27 cellular contexts compared by ENCODE assay signal in genomic region chr3:127264292-127264691, GRCh38. TPM values are rescaled to one million over a fixed set of nuclear protein-coding genes. Genes with fewer than 3 reads are reported as not detected.
DNase-seq lines count a peak whose midpoint lies in the region; ATAC-seq and TF ChIP-seq lines count a peak whose summit lies in the region.
"Had no signal": no experiment of that assay in that cellular context is flagged by ENCODE, and none has a peak within 500 bp of the region (broad histone marks: within the 10 kb centered on the region; RNA-seq: fewer than 3 reads in every experiment).

No MANE protein-coding gene starts in this region.

- no peaks in the 10 kb centered on the region for H3K4me1 ChIP-seq in GM23338 (ENCODE audit: insufficient read depth)
- H3K4me1 ChIP-seq: HAP-1, Peyer's patch, thyroid gland had no signal

- no peak overlapping the region for H3K27ac ChIP-seq in GM23338 (ENCODE audit: low read depth)
- H3K27ac ChIP-seq: Peyer's patch, spleen, thyroid gland had no signal

- no peaks in the 10 kb centered on the region for H3K79me2 ChIP-seq in GM23338 (replicated peaks; ENCODE audit: insufficient read depth)

- no peaks in the 10 kb centered on the region for H3K36me3 Mint-ChIP-seq in GM23338 (ENCODE audit: low read depth)

- no peaks in the 10 kb centered on the region for H3K36me3 ChIP-seq in GM23338 (ENCODE audit: insufficient read depth)
- H3K36me3 ChIP-seq: HAP-1, Peyer's patch, spleen, thyroid gland had no signal

- no peak overlapping the region for H3K4me3 ChIP-seq in GM23338
- H3K4me3 ChIP-seq: HAP-1, lung, Peyer's patch, spleen, thyroid gland had no signal

- H3K4me3 Mint-ChIP-seq in GM23338, result no peak overlapping the region
- H3K4me3 Mint-ChIP-seq: IgD-negative memory B cell had no signal

- H3F3A ChIP-seq in GM23338 (replicated peaks; ENCODE audit: low read depth), result no peaks in the 10 kb centered on the region

- H3K27ac Mint-ChIP-seq in GM23338, result no peak overlapping the region
- H3K27ac Mint-ChIP-seq: IgD-negative memory B cell had no signal

- H3K27me3 ChIP-seq in GM23338 (ENCODE audit: insufficient read depth), result no peaks in the 10 kb centered on the region
- H3K27me3 ChIP-seq: Peyer's patch, thyroid gland had no signal

- no peaks in the 10 kb centered on the region for H3K9me2 ChIP-seq in GM23338 (ENCODE audit: insufficient read depth)

- ATAC-seq in GM23338 (peak; percentile 43; the same call in 2 of the 3 replicates), SK-N-SH treated with all-trans-retinoic acid at 6 μM for 48 hours (peak; percentile 85), HG02852 (IDR thresholded peaks at IDR 0.05; ENCODE audit: unreplicated experiment) (no peak)

- no peak for TF ChIP-seq CTCF in GM23338 (conservative IDR thresholded peaks at IDR 0.05; ENCODE audit: low read depth in 2 of 2)

- H3K4me1 Mint-ChIP-seq in GM23338, result no peaks in the 10 kb centered on the region

- H4K20me1 ChIP-seq in GM23338 (replicated peaks; ENCODE audit: insufficient read depth), result no peaks in the 10 kb centered on the region

- peaks cover 13% of the 10 kb centered on the region for H3K9me3 Mint-ChIP-seq in GM23338

- H3K4me2 ChIP-seq in GM23338, result no peak overlapping the region

- peaks cover 2% of the 10 kb centered on the region for H3K27me3 Mint-ChIP-seq in GM23338 (ENCODE audit: insufficient read depth, low read depth, poor library complexity)
- H3K27me3 Mint-ChIP-seq: IgD-negative memory B cell had no signal

- H2AFZ ChIP-seq in GM23338, result no peak overlapping the region

- DNase-seq in AG20443 (ENCODE audit: low spot score) (peak; percentile 48), GM23338 (ENCODE audit: low spot score) (no peak), iris pigment epithelial cell (ENCODE audit: low read depth) (peak; percentile 5), nucleus accumbens (lab: John Stamatoyannopoulos, UW) (no peak), T-helper 1 cell (no peak), DMS153 (lab: John Stamatoyannopoulos, UW) (no peak)
- DNase-seq: activated CD4-positive, alpha-beta T cell treated with anti-CD3 and anti-CD28 coated beads, Interleukin-2, amount 50 U/mL, for 1 hour; activated effector memory CD4-positive, alpha-beta T cell treated with Interleukin-2 at 50 U/mL for 16 hours; DND-41; NCI-H1436; NCI-H2107; NCI-H510A; Peyer's patch; spleen; stimulated activated CD4-positive, alpha-beta T cell treated with anti-CD3 and anti-CD28 coated beads, Interleukin-4, amount 100 ng/mL, for 1 hour; stimulated activated naive CD4-positive, alpha-beta T cell treated with Interleukin-2 at 50 U/mL for 16 hours; T-helper 2 cell; thyroid gland had no signal

TF ChIP-seq in GM23338, 12 proteins besides CTCF, POLR2A, EP300 and RAD21 (continues in another document):
- TF ChIP-seq, protein P1, sequence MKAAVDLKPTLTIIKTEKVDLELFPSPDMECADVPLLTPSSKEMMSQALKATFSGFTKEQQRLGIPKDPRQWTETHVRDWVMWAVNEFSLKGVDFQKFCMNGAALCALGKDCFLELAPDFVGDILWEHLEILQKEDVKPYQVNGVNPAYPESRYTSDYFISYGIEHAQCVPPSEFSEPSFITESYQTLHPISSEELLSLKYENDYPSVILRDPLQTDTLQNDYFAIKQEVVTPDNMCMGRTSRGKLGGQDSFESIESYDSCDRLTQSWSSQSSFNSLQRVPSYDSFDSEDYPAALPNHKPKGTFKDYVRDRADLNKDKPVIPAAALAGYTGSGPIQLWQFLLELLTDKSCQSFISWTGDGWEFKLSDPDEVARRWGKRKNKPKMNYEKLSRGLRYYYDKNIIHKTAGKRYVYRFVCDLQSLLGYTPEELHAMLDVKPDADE (IDR thresholded peaks at IDR 0.05), result no peak
- no peak for TF ChIP-seq ZNF331 (CRISPR knock-in tag; IDR thresholded peaks at IDR 0.05; ENCODE audit: low read depth)
- no peak for TF ChIP-seq CREB1 (CRISPR knock-in tag; IDR thresholded peaks at IDR 0.05; ENCODE audit: low read depth)
- TF ChIP-seq REST (IDR thresholded peaks at IDR 0.05; ENCODE audit: unreplicated experiment), result no peak

TF ChIP-seq in SK-N-SH treated with all-trans-retinoic acid at 6 μM for 48 hours, 23 proteins besides CTCF, POLR2A, EP300 and RAD21:
- TF ChIP-seq TOX (CRISPR knock-in tag; IDR thresholded peaks at IDR 0.05; ENCODE audit: borderline replicate concordance) (no peak), PATZ1 (CRISPR knock-in tag; IDR thresholded peaks at IDR 0.05; ENCODE audit: borderline replicate concordance) (no peak), ISL1 (CRISPR knock-in tag; IDR thresholded peaks at IDR 0.05) (no peak), BACH2 (CRISPR knock-in tag; IDR thresholded peaks at IDR 0.05; ENCODE audit: borderline replicate concordance) (no peak)
- TF ChIP-seq, protein P2, sequence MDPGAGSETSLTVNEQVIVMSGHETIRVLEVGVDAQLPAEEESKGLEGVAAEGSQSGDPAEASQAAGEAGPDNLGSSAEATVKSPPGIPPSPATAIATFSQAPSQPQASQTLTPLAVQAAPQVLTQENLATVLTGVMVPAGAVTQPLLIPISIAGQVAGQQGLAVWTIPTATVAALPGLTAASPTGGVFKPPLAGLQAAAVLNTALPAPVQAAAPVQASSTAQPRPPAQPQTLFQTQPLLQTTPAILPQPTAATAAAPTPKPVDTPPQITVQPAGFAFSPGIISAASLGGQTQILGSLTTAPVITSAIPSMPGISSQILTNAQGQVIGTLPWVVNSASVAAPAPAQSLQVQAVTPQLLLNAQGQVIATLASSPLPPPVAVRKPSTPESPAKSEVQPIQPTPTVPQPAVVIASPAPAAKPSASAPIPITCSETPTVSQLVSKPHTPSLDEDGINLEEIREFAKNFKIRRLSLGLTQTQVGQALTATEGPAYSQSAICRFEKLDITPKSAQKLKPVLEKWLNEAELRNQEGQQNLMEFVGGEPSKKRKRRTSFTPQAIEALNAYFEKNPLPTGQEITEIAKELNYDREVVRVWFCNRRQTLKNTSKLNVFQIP (CRISPR knock-in tag; IDR thresholded peaks at IDR 0.05; ENCODE audit: borderline replicate concordance, low read depth), result no peak

RNA-seq across cellular contexts. Expression of gene PRR20G, which starts 23.6 kb away (rescaled TPM):
- total RNA-seq in GM23338 (2014; rRNA removed; shearing (Covaris generic)), result not detected in 2 replicates
- 0.21 and 0.39 TPM in 2 replicates for polyA plus RNA-seq in GM23338 (2016; fragmentation: Nextera tagmentation; extraction: Ambion mirVana)
- total RNA-seq: endothelial cell of umbilical vein, frontal cortex, lung, Peyer's patch, SK-MEL-5, spleen, thyroid gland had no signal
- polyA plus RNA-seq: endothelial cell of umbilical vein, IgD-negative memory B cell, keratinocyte, spleen had no signal

Comparison
In these comparisons a context has a peak if more than half of its experiments do, and no peak if none do; other contexts are left out.
1. DNase-seq: peak in AG20443 (single experiment) and iris pigment epithelial cell (single experiment); none in GM23338 (single experiment), nucleus accumbens (0 of 56), T-helper 1 cell (0 of 5) and DMS153 (single experiment).